ENCODE assay signal across 1 cellular context in the genomic region with DNA sequence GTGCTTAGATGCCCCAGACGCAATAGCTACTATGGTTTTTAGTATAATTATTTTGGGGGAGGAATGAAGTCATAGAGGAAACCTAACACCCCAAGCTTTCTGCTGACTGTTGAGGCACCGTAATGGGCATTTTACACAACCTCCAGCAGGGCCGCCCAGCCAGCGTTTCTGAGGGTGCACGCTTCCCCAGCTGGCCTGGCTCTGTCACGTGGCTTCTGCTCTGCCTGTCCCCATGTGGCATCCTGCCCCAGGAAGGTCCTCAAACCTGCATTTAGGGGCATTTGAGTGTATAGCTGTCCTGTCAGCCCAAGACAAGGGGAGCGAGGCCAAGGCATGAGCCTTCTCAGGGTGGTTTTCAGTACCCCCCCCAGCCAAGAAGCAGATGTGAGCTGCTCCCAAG.
TF ChIP-seq lines count a peak whose summit lies in the region.

No MANE protein-coding gene starts in this region.

TF ChIP-seq in HepG2, 621 proteins besides CTCF, POLR2A, EP300 and RAD21 (continued from another document):
- peak; percentile 47 for TF ChIP-seq ZNF687 (CRISPR knock-in tag; IDR thresholded peaks at IDR 0.05)
- no peak for TF ChIP-seq MAF1 (CRISPR knock-in tag; IDR thresholded peaks at IDR 0.05; ENCODE audit: borderline replicate concordance)
- no peak for TF ChIP-seq ZNF235 (CRISPR knock-in tag; IDR thresholded peaks at IDR 0.05; ENCODE audit: borderline replicate concordance)
- no peak for TF ChIP-seq ATF6 (CRISPR knock-in tag; conservative IDR thresholded peaks at IDR 0.05)
- no peak for TF ChIP-seq CHCHD3 (CRISPR knock-in tag; IDR thresholded peaks at IDR 0.05)
- TF ChIP-seq MAX (IDR thresholded peaks at IDR 0.05), result peak; percentile 54
- no peak for TF ChIP-seq ZNF138 (CRISPR knock-in tag; IDR thresholded peaks at IDR 0.05; ENCODE audit: low read depth)
- no peak for TF ChIP-seq PAXIP1 (CRISPR knock-in tag; conservative IDR thresholded peaks at IDR 0.05)
- no peak for TF ChIP-seq KLF9 (CRISPR knock-in tag; IDR thresholded peaks at IDR 0.05; ENCODE audit: low read depth)
- TF ChIP-seq ZSCAN20 (CRISPR knock-in tag; IDR thresholded peaks at IDR 0.05; ENCODE audit: borderline replicate concordance), result no peak
- no peak for TF ChIP-seq ZNF788 (CRISPR knock-in tag; IDR thresholded peaks at IDR 0.05; ENCODE audit: borderline replicate concordance)
- no peak for TF ChIP-seq CEBPG (CRISPR knock-in tag; IDR thresholded peaks at IDR 0.05)
- TF ChIP-seq, protein P1, sequence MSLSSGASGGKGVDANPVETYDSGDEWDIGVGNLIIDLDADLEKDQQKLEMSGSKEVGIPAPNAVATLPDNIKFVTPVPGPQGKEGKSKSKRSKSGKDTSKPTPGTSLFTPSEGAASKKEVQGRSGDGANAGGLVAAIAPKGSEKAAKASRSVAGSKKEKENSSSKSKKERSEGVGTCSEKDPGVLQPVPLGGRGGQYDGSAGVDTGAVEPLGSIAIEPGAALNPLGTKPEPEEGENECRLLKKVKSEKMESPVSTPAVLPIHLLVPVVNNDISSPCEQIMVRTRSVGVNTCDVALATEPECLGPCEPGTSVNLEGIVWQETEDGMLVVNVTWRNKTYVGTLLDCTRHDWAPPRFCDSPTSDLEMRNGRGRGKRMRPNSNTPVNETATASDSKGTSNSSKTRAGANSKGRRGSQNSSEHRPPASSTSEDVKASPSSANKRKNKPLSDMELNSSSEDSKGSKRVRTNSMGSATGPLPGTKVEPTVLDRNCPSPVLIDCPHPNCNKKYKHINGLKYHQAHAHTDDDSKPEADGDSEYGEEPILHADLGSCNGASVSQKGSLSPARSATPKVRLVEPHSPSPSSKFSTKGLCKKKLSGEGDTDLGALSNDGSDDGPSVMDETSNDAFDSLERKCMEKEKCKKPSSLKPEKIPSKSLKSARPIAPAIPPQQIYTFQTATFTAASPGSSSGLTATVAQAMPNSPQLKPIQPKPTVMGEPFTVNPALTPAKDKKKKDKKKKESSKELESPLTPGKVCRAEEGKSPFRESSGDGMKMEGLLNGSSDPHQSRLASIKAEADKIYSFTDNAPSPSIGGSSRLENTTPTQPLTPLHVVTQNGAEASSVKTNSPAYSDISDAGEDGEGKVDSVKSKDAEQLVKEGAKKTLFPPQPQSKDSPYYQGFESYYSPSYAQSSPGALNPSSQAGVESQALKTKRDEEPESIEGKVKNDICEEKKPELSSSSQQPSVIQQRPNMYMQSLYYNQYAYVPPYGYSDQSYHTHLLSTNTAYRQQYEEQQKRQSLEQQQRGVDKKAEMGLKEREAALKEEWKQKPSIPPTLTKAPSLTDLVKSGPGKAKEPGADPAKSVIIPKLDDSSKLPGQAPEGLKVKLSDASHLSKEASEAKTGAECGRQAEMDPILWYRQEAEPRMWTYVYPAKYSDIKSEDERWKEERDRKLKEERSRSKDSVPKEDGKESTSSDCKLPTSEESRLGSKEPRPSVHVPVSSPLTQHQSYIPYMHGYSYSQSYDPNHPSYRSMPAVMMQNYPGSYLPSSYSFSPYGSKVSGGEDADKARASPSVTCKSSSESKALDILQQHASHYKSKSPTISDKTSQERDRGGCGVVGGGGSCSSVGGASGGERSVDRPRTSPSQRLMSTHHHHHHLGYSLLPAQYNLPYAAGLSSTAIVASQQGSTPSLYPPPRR (CRISPR knock-in tag; IDR thresholded peaks at IDR 0.05; ENCODE audit: borderline replicate concordance), result no peak
- TF ChIP-seq, protein P2, sequence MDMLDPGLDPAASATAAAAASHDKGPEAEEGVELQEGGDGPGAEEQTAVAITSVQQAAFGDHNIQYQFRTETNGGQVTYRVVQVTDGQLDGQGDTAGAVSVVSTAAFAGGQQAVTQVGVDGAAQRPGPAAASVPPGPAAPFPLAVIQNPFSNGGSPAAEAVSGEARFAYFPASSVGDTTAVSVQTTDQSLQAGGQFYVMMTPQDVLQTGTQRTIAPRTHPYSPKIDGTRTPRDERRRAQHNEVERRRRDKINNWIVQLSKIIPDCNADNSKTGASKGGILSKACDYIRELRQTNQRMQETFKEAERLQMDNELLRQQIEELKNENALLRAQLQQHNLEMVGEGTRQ (IDR thresholded peaks at IDR 0.05; ENCODE audit: low read depth, low read length), result no peak
- TF ChIP-seq, protein P2 (CRISPR knock-in tag; IDR thresholded peaks at IDR 0.05; ENCODE audit: borderline replicate concordance), result peak; percentile 18; the same call in 1 of the 2 replicates
- TF ChIP-seq, protein P3, sequence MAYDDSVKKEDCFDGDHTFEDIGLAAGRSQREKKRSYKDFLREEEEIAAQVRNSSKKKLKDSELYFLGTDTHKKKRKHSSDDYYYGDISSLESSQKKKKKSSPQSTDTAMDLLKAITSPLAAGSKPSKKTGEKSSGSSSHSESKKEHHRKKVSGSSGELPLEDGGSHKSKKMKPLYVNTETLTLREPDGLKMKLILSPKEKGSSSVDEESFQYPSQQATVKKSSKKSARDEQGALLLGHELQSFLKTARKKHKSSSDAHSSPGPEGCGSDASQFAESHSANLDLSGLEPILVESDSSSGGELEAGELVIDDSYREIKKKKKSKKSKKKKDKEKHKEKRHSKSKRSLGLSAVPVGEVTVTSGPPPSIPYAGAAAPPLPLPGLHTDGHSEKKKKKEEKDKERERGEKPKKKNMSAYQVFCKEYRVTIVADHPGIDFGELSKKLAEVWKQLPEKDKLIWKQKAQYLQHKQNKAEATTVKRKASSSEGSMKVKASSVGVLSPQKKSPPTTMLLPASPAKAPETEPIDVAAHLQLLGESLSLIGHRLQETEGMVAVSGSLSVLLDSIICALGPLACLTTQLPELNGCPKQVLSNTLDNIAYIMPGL (CRISPR knock-in tag; IDR thresholded peaks at IDR 0.05; ENCODE audit: borderline replicate concordance in 1 of 2, low read depth in 1 of 2), result no peak
- no peak for TF ChIP-seq ZNF556 (CRISPR knock-in tag; IDR thresholded peaks at IDR 0.05; ENCODE audit: borderline replicate concordance)
